ENCODE assay signal across 27 cellular contexts in genomic region chr11:124861670-124862069, GRCh38. TPM values are rescaled to one million over a fixed set of nuclear protein-coding genes. Genes with fewer than 3 reads are reported as not detected.
"Had no signal": no experiment of that assay in that cellular context is flagged by ENCODE, and none has a peak within 500 bp of the region (broad histone marks: within the 10 kb centered on the region; RNA-seq: fewer than 3 reads in every experiment).

No MANE protein-coding gene starts in this region.

- H3K27ac ChIP-seq: ascending aorta, body of pancreas, KMS-11, SJSA1, VCaP had no signal

- H3K36me3 Mint-ChIP-seq: activated CD4-positive, alpha-beta memory T cell treated with anti-CD3 and anti-CD28 coated beads for 36 hours; IgD-negative memory B cell had no signal

- ATAC-seq: activated naive CD4-positive, alpha-beta T cell treated with anti-CD3 and anti-CD28 coated beads, Interleukin-2, amount 50 U/mL, for 72 hours; activated naive CD8-positive, alpha-beta T cell treated with anti-CD3 and anti-CD28 coated beads, Interleukin-2, amount 50 U/mL, for 24 hours; body of pancreas; PC-3; T-helper 17 cell had no signal

- H3K4me1 ChIP-seq: SJSA1 had no signal

- H3K9ac ChIP-seq: KMS-11 had no signal

- H3K9me3 Mint-ChIP-seq: activated CD4-positive, alpha-beta memory T cell treated with anti-CD3 and anti-CD28 coated beads for 36 hours; activated CD4-positive, alpha-beta T cell treated with anti-CD3 and anti-CD28 coated beads, Interleukin-2, amount 10 ng/mL, durations not matched to agents 7 days and 5 days; activated naive CD4-positive, alpha-beta T cell treated with anti-CD3 and anti-CD28 coated beads, Interleukin-2, amount 50 U/mL, for 72 hours; activated naive CD8-positive, alpha-beta T cell treated with anti-CD3 and anti-CD28 coated beads, Interleukin-2, amount 50 U/mL, for 24 hours; central memory CD8-positive, alpha-beta T cell; IgD-negative memory B cell had no signal

- H3K4me3 Mint-ChIP-seq: activated CD4-positive, alpha-beta memory T cell treated with anti-CD3 and anti-CD28 coated beads for 36 hours; activated CD4-positive, alpha-beta T cell treated with anti-CD3 and anti-CD28 coated beads, Interleukin-2, amount 10 ng/mL, durations not matched to agents 7 days and 5 days; activated naive CD8-positive, alpha-beta T cell treated with anti-CD3 and anti-CD28 coated beads, Interleukin-2, amount 50 U/mL, for 24 hours; central memory CD8-positive, alpha-beta T cell; IgD-negative memory B cell; T-helper 17 cell had no signal

- DNase-seq: activated CD4-positive, alpha-beta memory T cell treated with anti-CD3 and anti-CD28 coated beads for 36 hours; activated CD4-positive, alpha-beta T cell treated with anti-CD3 and anti-CD28 coated beads, Interleukin-2, amount 10 ng/mL, durations not matched to agents 7 days and 5 days; activated CD4-positive, CD25-positive, alpha-beta regulatory T cell; activated CD8-positive, alpha-beta memory T cell treated with anti-CD3 and anti-CD28 coated beads for 24 hours; activated naive CD4-positive, alpha-beta T cell treated with Interleukin-2 at 50 U/mL for 16 hours; activated naive CD8-positive, alpha-beta T cell treated with anti-CD3 and anti-CD28 coated beads, Interleukin-2, amount 50 U/mL, for 24 hours; amniotic stem cell; body of pancreas; NCI-H1092 treated with DMSO at 0.1 percent for 48 hours; NCI-H1930; NCI-H2107; NCI-H345; NCI-H510A treated with DMSO at 0.1 percent for 48 hours; PC-3; SHP77; T-helper 17 cell; T-helper 9 cell had no signal

- FAIRE-seq: bronchial epithelial cell, RCC 7860 had no signal

- H3K36me3 ChIP-seq: ascending aorta, SJSA1 had no signal

- H3K9me3 ChIP-seq: ascending aorta, body of pancreas, SJSA1 had no signal

- H3K27ac Mint-ChIP-seq: activated CD4-positive, alpha-beta memory T cell treated with anti-CD3 and anti-CD28 coated beads for 36 hours; activated CD4-positive, alpha-beta T cell treated with anti-CD3 and anti-CD28 coated beads, Interleukin-2, amount 10 ng/mL, durations not matched to agents 7 days and 5 days; activated naive CD4-positive, alpha-beta T cell treated with anti-CD3 and anti-CD28 coated beads, Interleukin-2, amount 50 U/mL, for 72 hours; activated naive CD8-positive, alpha-beta T cell treated with anti-CD3 and anti-CD28 coated beads, Interleukin-2, amount 50 U/mL, for 24 hours; IgD-negative memory B cell; T-helper 17 cell had no signal

- H3K4me2 ChIP-seq: KMS-11 had no signal

- H3K4me3 ChIP-seq: ascending aorta, body of pancreas, SJSA1 had no signal

RNA-seq across cellular contexts. Expression of gene ROBO3, which starts 3.6 kb away (rescaled TPM):
- polyA plus RNA-seq: IgD-negative memory B cell had no signal

RNA-seq across cellular contexts. Expression of gene ROBO4, which starts 36.0 kb away (rescaled TPM):
- total RNA-seq: activated CD4-positive, alpha-beta memory T cell treated with anti-CD3 and anti-CD28 coated beads for 36 hours; activated CD4-positive, alpha-beta T cell treated with anti-CD3 and anti-CD28 coated beads, Interleukin-2, amount 10 ng/mL, durations not matched to agents 7 days and 5 days; activated naive CD4-positive, alpha-beta T cell treated with anti-CD3 and anti-CD28 coated beads, Interleukin-2, amount 50 U/mL, for 72 hours; bronchial epithelial cell; T-helper 17 cell had no signal
- polyA plus RNA-seq: IgD-negative memory B cell had no signal

RNA-seq across cellular contexts. Expression of gene HEPN1, which starts 57.4 kb away (rescaled TPM):
- total RNA-seq: activated CD4-positive, alpha-beta memory T cell treated with anti-CD3 and anti-CD28 coated beads for 36 hours; activated CD4-positive, alpha-beta T cell treated with anti-CD3 and anti-CD28 coated beads, Interleukin-2, amount 10 ng/mL, durations not matched to agents 7 days and 5 days; activated naive CD4-positive, alpha-beta T cell treated with anti-CD3 and anti-CD28 coated beads, Interleukin-2, amount 50 U/mL, for 72 hours; ascending aorta; body of pancreas; bronchial epithelial cell; MCF 10A; PC-3; SJSA1; T-helper 17 cell had no signal
- polyA plus RNA-seq: IgD-negative memory B cell had no signal
